In genomic region chr1:10744044-10744443, GRCh38 we compare ENCODE assay signal across 24 cellular contexts.
"Had no signal": no experiment of that assay in that cellular context is flagged by ENCODE, and none has a peak within 500 bp of the region (broad histone marks: within the 10 kb centered on the region; RNA-seq: fewer than 3 reads in every experiment).

No MANE protein-coding gene starts in this region.

- ATAC-seq: activated CD8-positive, alpha-beta T cell treated with anti-CD3 and anti-CD28 coated beads for 36 hours; activated T-cell treated with anti-CD3 and anti-CD28 coated beads, Interleukin-2, amount 50 U/mL, for 72 hours; T-cell had no signal

- H3K4me3 ChIP-seq: cardiac muscle cell, MG63, Peyer's patch, SK-N-MC had no signal

- H3K9ac ChIP-seq: KMS-11 had no signal

- H3K27ac ChIP-seq: brain microvascular endothelial cell, KMS-11, SK-N-MC had no signal

- H3K9me3 ChIP-seq: MG63, Peyer's patch had no signal

- H3K36me3 ChIP-seq: brain microvascular endothelial cell, cardiac muscle cell, MG63 had no signal

- DNase-seq: activated B cell treated with CpG ODN at 0.5 μM for 24 hours; activated CD8-positive, alpha-beta memory T cell treated with anti-CD3 and anti-CD28 coated beads, Interleukin-2, amount 50 U/mL, for 4 hours; activated CD8-positive, alpha-beta T cell treated with anti-CD3 and anti-CD28 coated beads for 36 hours; activated gamma-delta T cell treated with Interleukin-2 at 50 U/mL for 16 hours; activated naive CD4-positive, alpha-beta T cell treated with anti-CD3 and anti-CD28 coated beads, Interleukin-2, amount 10 ng/mL, durations not matched to agents 7 days and 5 days; activated naive CD8-positive, alpha-beta T cell treated with anti-CD3 and anti-CD28 coated beads for 36 hours; activated T-cell treated with anti-CD3 and anti-CD28 coated beads, Interleukin-2, amount 50 U/mL, for 72 hours; brain microvascular endothelial cell; MG63; NCI-H1105; NCI-H1436; NCI-H1694 treated with DMSO at 0.1 percent for 48 hours; NCI-H2029 treated with DMSO at 0.1 percent for 48 hours; NCI-H510A treated with DMSO at 0.1 percent for 48 hours; NCI-H69; NK-92 treated with Interleukin-12 subunit alpha and Interleukin-12 subunit beta, amount 100 ng/mL, for 24 hours; Peyer's patch; SIG-M5; T-cell; T-helper 2 cell; T1000 had no signal

- H3K27me3 ChIP-seq: cardiac muscle cell, MG63, Peyer's patch had no signal
